9 cellular contexts compared by ENCODE assay signal in the genomic region with DNA sequence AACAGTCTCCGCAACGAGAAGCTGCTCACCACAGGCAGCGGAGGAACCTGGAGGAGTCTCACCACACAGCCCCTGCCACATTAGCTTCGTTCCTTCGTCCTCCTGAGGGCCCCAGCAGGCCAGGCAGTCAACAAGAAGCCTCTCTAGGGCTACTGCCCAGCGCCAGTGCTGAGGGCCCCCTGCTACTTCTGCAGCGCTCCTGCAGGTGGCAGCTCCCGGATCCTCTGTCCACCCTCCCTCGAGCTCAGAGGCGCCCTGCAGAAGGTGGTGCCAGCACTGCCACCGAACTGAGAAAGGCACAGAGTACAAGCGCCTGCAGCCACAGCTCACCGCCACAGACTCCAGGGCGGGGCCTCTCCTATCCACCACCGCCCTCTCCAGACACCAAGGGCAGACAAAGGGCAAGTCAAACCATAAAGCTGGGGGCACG. TPM values are rescaled to one million over a fixed set of nuclear protein-coding genes. Genes with fewer than 3 reads are reported as not detected.
DNase-seq lines count a peak whose midpoint lies in the region; ATAC-seq and TF ChIP-seq lines count a peak whose summit lies in the region.
"Had no signal": no experiment of that assay in that cellular context is flagged by ENCODE, and none has a peak within 500 bp of the region (broad histone marks: within the 10 kb centered on the region; RNA-seq: fewer than 3 reads in every experiment).

No MANE protein-coding gene starts in this region.

- ATAC-seq in central memory CD8-positive, alpha-beta T cell (replicated peaks; ENCODE audit: extremely low read depth, poor library complexity, severe bottlenecking): peak; percentile 67
- ATAC-seq in HG03354 (IDR thresholded peaks at IDR 0.05; ENCODE audit: poor library complexity, severe bottlenecking, unreplicated experiment): no peak
- ATAC-seq in HG03108 (IDR thresholded peaks at IDR 0.05; ENCODE audit: unreplicated experiment): no peak

- H3K36me3 ChIP-seq in KMS-11 (ENCODE audit: insufficient read depth) (no peaks in the 10 kb centered on the region), sigmoid colon (peaks cover 0 to 51% (median 20%) of the 10 kb centered on the region in 4 donors)

- intact Hi-C loops in sigmoid colon (cut with DNase I): no loop called here

- H3K27ac Mint-ChIP-seq in central memory CD8-positive, alpha-beta T cell (ENCODE audit: low read depth): peak overlapping the region; percentile 95

- TF ChIP-seq POLR2A in sigmoid colon (IDR thresholded peaks at IDR 0.05): no peak

- DNase-seq in activated CD4-positive, alpha-beta T cell treated with anti-CD3 and anti-CD28 coated beads for 24 hours (ENCODE audit: low read depth in 2 of 2): peak; percentile 35 to 45
- DNase-seq in central memory CD8-positive, alpha-beta T cell (ENCODE audit: low spot score in 2 of 2): peak; percentile 64 to 78
- DNase-seq in stimulated activated CD8-positive, alpha-beta memory T cell treated with anti-CD3 and anti-CD28 coated beads, Interleukin-12 subunit alpha, Interleukin-12 subunit beta, amount 100 ng/mL, for 4 hours (ENCODE audit: low read depth): peak; percentile 45
- no peak for DNase-seq in NCI-H1417 treated with DMSO at 0.1 percent for 48 hours (lab: John Stamatoyannopoulos, UW)
- DNase-seq in sigmoid colon: no peak
- DNase-seq: SHP77 had no signal

- TF ChIP-seq CTCF in KMS-11 (conservative IDR thresholded peaks at IDR 0.05; ENCODE audit: low read depth, low read length) (peak; percentile 64), sigmoid colon (IDR thresholded peaks at IDR 0.05) (no peak)

- H3K27ac ChIP-seq in KMS-11: peak overlapping the region; percentile 94
- no peak overlapping the region for H3K27ac ChIP-seq in sigmoid colon

- H3K27me3 ChIP-seq in KMS-11 (ENCODE audit: insufficient read depth, low read depth) (no peaks in the 10 kb centered on the region), sigmoid colon (no peaks in the 10 kb centered on the region)

- WGBS in sigmoid colon, 2 donors: 26 to 44% methylated on average over 16 of the region's 16 CpGs

- no peaks in the 10 kb centered on the region for H3K27me3 Mint-ChIP-seq in central memory CD8-positive, alpha-beta T cell

- peak overlapping the region; percentile 97 for H3K4me2 ChIP-seq in KMS-11

- H3K9me3 Mint-ChIP-seq in central memory CD8-positive, alpha-beta T cell: no peaks in the 10 kb centered on the region

- no peaks in the 10 kb centered on the region for H3K79me2 ChIP-seq in KMS-11 (ENCODE audit: insufficient read depth, low read depth)

- peak overlapping the region; percentile 44; the same call in 1 of the 2 replicates for H2AFZ ChIP-seq in KMS-11 (ENCODE audit: low read depth)

- H3K4me3 ChIP-seq in KMS-11 (IDR thresholded peaks at IDR 0.05; ENCODE audit: insufficient read depth, low read depth, low read length) (no peak overlapping the region), sigmoid colon (no peak overlapping the region)

- peaks cover 61% of the 10 kb centered on the region for H3K4me1 Mint-ChIP-seq in central memory CD8-positive, alpha-beta T cell

- peaks cover 15% of the 10 kb centered on the region for H3K36me3 Mint-ChIP-seq in central memory CD8-positive, alpha-beta T cell (ENCODE audit: insufficient read depth)

- no peak for TF ChIP-seq EP300 in sigmoid colon (IDR thresholded peaks at IDR 0.05)

- peaks cover 95% of the 10 kb centered on the region for H3K4me1 ChIP-seq in KMS-11 (ENCODE audit: low read depth, poor library complexity, severe bottlenecking)
- H3K4me1 ChIP-seq in sigmoid colon: peaks cover 0 to 13% (median 10%) of the 10 kb centered on the region in 4 donors

- H4K20me1 ChIP-seq in KMS-11 (ENCODE audit: insufficient read depth): no peaks in the 10 kb centered on the region

- peak overlapping the region; percentile 81 for H3K4me3 Mint-ChIP-seq in central memory CD8-positive, alpha-beta T cell

- H3K9me3 ChIP-seq in sigmoid colon: no peaks in the 10 kb centered on the region

- peak overlapping the region; percentile 57; the same call in 1 of the 2 replicates for H3K9ac ChIP-seq in KMS-11

RNA-seq across cellular contexts. Expression of a gene that starts 27.3 kb away (rescaled TPM):
- total RNA-seq in sigmoid colon: 1 to 10 TPM; 2.5 to 6.8 (median 3.7) TPM
- polyA plus RNA-seq in sigmoid colon: 1 to 10 TPM; 5.1 to 5.4 (median 5.4) TPM

RNA-seq across cellular contexts. Expression of a gene that starts 38.0 kb away (rescaled TPM):
- 10 to 100 TPM; 32.5 to 51.0 (median 45.1) TPM for total RNA-seq in sigmoid colon
- polyA plus RNA-seq in sigmoid colon: 10 to 100 TPM; 54.7 to 65.2 (median 64.2) TPM

Comparison
In these comparisons a context has a peak if more than half of its experiments do, and no peak if none do; other contexts are left out.
1. DNase-seq: peak in activated CD4-positive, alpha-beta T cell treated with anti-CD3 and anti-CD28 coated beads for 24 hours (2 of 2), central memory CD8-positive, alpha-beta T cell (2 of 2) and stimulated activated CD8-positive, alpha-beta memory T cell treated with anti-CD3 and anti-CD28 coated beads, Interleukin-12 subunit alpha, Interleukin-12 subunit beta, amount 100 ng/mL, for 4 hours (single experiment); none in NCI-H1417 treated with DMSO at 0.1 percent for 48 hours (single experiment) and sigmoid colon (single experiment).